ENCODE assay signal across 8 cellular contexts in the genomic region with DNA sequence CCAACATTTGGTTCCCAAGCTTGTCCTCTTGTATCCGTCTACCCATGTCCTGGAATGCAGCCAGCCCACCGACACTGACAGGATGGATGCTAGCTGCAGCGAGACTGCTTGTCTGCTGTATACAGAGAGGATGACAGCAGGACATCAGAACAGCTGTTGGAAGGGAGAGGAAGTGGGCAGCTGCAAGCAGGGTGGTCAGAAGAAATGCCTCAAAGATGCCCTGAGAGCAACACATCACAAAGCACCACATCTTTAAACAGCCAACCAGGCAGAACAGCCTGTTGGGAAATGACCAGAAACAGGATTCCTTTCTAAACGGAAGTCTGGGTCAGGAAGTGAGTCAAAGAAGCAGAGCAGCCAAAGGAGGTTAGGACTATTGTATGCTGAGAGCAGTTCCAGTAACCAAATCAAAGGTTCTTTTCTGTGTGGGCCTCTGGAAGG.
DNase-seq lines count a peak whose midpoint lies in the region; ATAC-seq and TF ChIP-seq lines count a peak whose summit lies in the region.

No MANE protein-coding gene starts in this region.

- peak overlapping the region; percentile 64 for H2AFZ ChIP-seq in MM.1S (ENCODE audit: low read length)

- H4K20me1 ChIP-seq in MM.1S (ENCODE audit: insufficient read depth, low read length): no peaks in the 10 kb centered on the region

- peaks cover 10% of the 10 kb centered on the region for H3F3A ChIP-seq in MM.1S (ENCODE audit: insufficient read depth, low read length)

- H3K9ac ChIP-seq in MM.1S (ENCODE audit: low read length): no peak overlapping the region

- no peak overlapping the region for H3K4me3 Mint-ChIP-seq in progenitor cell of endocrine pancreas (ENCODE audit: low read depth)

- H3K36me3 Mint-ChIP-seq in progenitor cell of endocrine pancreas (ENCODE audit: insufficient read depth): no peaks in the 10 kb centered on the region

- H3K27me3 ChIP-seq in MM.1S (replicated peaks; ENCODE audit: insufficient read depth, low read length): no peaks in the 10 kb centered on the region
- H3K27me3 ChIP-seq in ascending aorta: no peaks in the 10 kb centered on the region

- DNase-seq in Ammon's horn (ENCODE audit: low spot score) (peak; percentile 7), MM.1S (no peak), fibroblast of pulmonary artery (ENCODE audit: low read depth) (peak; percentile 88), NCI-H1092 treated with DMSO at 0.1 percent for 48 hours (lab: John Stamatoyannopoulos, UW) (no peak), ascending aorta (ENCODE audit: low spot score in 2 of 2) (no peak), progenitor cell of endocrine pancreas (ENCODE audit: low spot score, unreplicated experiment) (no peak), activated gamma-delta T cell (lab: John Stamatoyannopoulos, UW) (no peak)

- H3K27ac Mint-ChIP-seq in progenitor cell of endocrine pancreas: no peak overlapping the region

- H3K9me3 ChIP-seq in MM.1S (replicated peaks; ENCODE audit: insufficient read depth, low read length): no peaks in the 10 kb centered on the region
- no peaks in the 10 kb centered on the region for H3K9me3 ChIP-seq in ascending aorta

- H3K27me3 Mint-ChIP-seq in progenitor cell of endocrine pancreas: peaks cover 49% of the 10 kb centered on the region

- H3K4me1 Mint-ChIP-seq in progenitor cell of endocrine pancreas (ENCODE audit: low read depth): peaks cover 7% of the 10 kb centered on the region

- peak overlapping the region; percentile 14; the same call in 1 of the 2 replicates for H3K27ac ChIP-seq in MM.1S (ENCODE audit: low read length)
- no peak overlapping the region for H3K27ac ChIP-seq in ascending aorta

- H3K4me2 ChIP-seq in MM.1S (ENCODE audit: low read depth, low read length): 0 out of 2 replicates have a peak overlapping the region, but pooled peaks have one; percentile 5

- H3K9me3 Mint-ChIP-seq in progenitor cell of endocrine pancreas (ENCODE audit: low read depth): no peaks in the 10 kb centered on the region

- peak; percentile 72 for ATAC-seq in GM19467 (IDR thresholded peaks at IDR 0.05; ENCODE audit: unreplicated experiment)

- H3K9me2 ChIP-seq in MM.1S (replicated peaks; ENCODE audit: insufficient read depth, low read length): no peaks in the 10 kb centered on the region

- no peak for TF ChIP-seq CTCF in MM.1S (IDR thresholded peaks at IDR 0.05; ENCODE audit: low read length)
- TF ChIP-seq CTCF in fibroblast of pulmonary artery (IDR thresholded peaks at IDR 0.05; ENCODE audit: low read length, missing control alignments): no peak
- no peak for TF ChIP-seq CTCF in ascending aorta (IDR thresholded peaks at IDR 0.05)
- no peak for TF ChIP-seq CTCF in progenitor cell of endocrine pancreas (IDR thresholded peaks at IDR 0.05; ENCODE audit: unreplicated experiment)

- H3K4me3 ChIP-seq in MM.1S (ENCODE audit: low read length) (no peak overlapping the region), fibroblast of pulmonary artery (replicated peaks; ENCODE audit: low read depth, low read length) (peak overlapping the region; percentile 13), ascending aorta (no peak overlapping the region)

- H3K36me3 ChIP-seq in MM.1S (replicated peaks; ENCODE audit: insufficient read depth, low read length) (no peaks in the 10 kb centered on the region), ascending aorta (no peaks in the 10 kb centered on the region)

- no peaks in the 10 kb centered on the region for H3K79me2 ChIP-seq in MM.1S (ENCODE audit: low read length)

- H3K4me1 ChIP-seq in MM.1S (ENCODE audit: low read length) (peaks cover 28% of the 10 kb centered on the region), ascending aorta (no peaks in the 10 kb centered on the region)

- intact Hi-C loops in ascending aorta (cut with DNase I): no loop called here

Comparison
In these comparisons a context has a peak if more than half of its experiments do, and no peak if none do; other contexts are left out.
1. DNase-seq: peak in Ammon's horn (single experiment) and fibroblast of pulmonary artery (single experiment); none in MM.1S (single experiment), NCI-H1092 treated with DMSO at 0.1 percent for 48 hours (single experiment), ascending aorta (0 of 2), progenitor cell of endocrine pancreas (single experiment) and activated gamma-delta T cell (single experiment).